ENCODE assay signal across 8 cellular contexts in genomic region chr1:197200468-197200899, GRCh38. TPM values are rescaled to one million over a fixed set of nuclear protein-coding genes. Genes with fewer than 3 reads are reported as not detected.
DNase-seq lines count a peak whose midpoint lies in the region; ATAC-seq, FAIRE-seq and TF ChIP-seq lines count a peak whose summit lies in the region.

No MANE protein-coding gene starts in this region.

- peak overlapping the region; percentile 80 for H2BK5ac ChIP-seq in H1 (ENCODE audit: low read depth, low read length)

- H3K27me3 Mint-ChIP-seq in CD14-positive monocyte (ENCODE audit: low read depth in 3 of 3) = no peaks in the 10 kb centered on the region

- H3K23ac ChIP-seq in H1 (ENCODE audit: insufficient read length) = no peak overlapping the region

- no peak for FAIRE-seq in H1 (lab: Jason Lieb, UNC)

- H2BK12ac ChIP-seq in H1 (ENCODE audit: low read depth, low read length) = no peak overlapping the region

- ATAC-seq in HG03442 (IDR thresholded peaks at IDR 0.05; ENCODE audit: unreplicated experiment) (no peak), GM19395 (IDR thresholded peaks at IDR 0.05; ENCODE audit: unreplicated experiment) (no peak)

- DNase-seq in CD14-positive monocyte (ENCODE audit: low spot score) = no peak
- DNase-seq in GM23248 = peak; percentile 61
- DNase-seq in SK-N-SH = no peak
- DNase-seq in H1 (ENCODE audit: low read depth in 1 of 2, low spot score in 2 of 2) = no peak
- no peak for DNase-seq in SIG-M5 (lab: John Stamatoyannopoulos, UW)

- no peaks in the 10 kb centered on the region for H3K9me2 ChIP-seq in GM23248 (ENCODE audit: insufficient read depth)
- no peaks in the 10 kb centered on the region for H3K9me2 ChIP-seq in SK-N-SH

- H3K4me3 ChIP-seq in GM23248 = peak overlapping the region; percentile 85
- H3K4me3 ChIP-seq in SK-N-SH (ENCODE audit: low read depth in 2 of 2, low read length in 1 of 2) = peak overlapping the region; percentile 88 to 94
- H3K4me3 ChIP-seq in H1 (ENCODE audit: extremely low read depth in 1 of 4, insufficient read depth in 2 of 4, low read depth in 3 of 4, low read length in 4 of 4) = peak overlapping the region; percentile 86 to 95 (median 88)
- peak overlapping the region; percentile 84 to 94 for H3K4me3 ChIP-seq in muscle layer of colon (ENCODE audit: low read depth in 1 of 2, low read length in 2 of 2)

- H3K4me1 Mint-ChIP-seq in CD14-positive monocyte = peaks cover 58% of the 10 kb centered on the region

- no peak for TF ChIP-seq POLR2A in H1 (IDR thresholded peaks at IDR 0.05; ENCODE audit: control extremely low read depth in 1 of 2, low read depth in 2 of 2, low read length in 2 of 2)

- WGBS in GM23248 (ENCODE audit: low coverage in 1 of 2, low lambda C conversion rate in 2 of 2, missing lambda C conversion rate in 2 of 2), 2 experiments = 1 to 2% methylated on average over 12 of the region's 12 CpGs
- WGBS in SK-N-SH (ENCODE audit: low lambda C conversion rate) = 3% methylated on average over 12 of the region's 12 CpGs
- WGBS in H1 (ENCODE audit: extremely low coverage in 1 of 2, insufficient coverage in 1 of 2, insufficient read length in 1 of 2, insufficient replicate concordance in 2 of 2, low coverage in 1 of 2, low lambda C conversion rate in 2 of 2, missing lambda C conversion rate in 1 of 2), 2 experiments = 8% methylated on average over 12 of the region's 12 CpGs; no CpG with 5 or more reads in 1 of the 2 experiments

- no peak overlapping the region for H2BK15ac ChIP-seq in H1 (ENCODE audit: low read length)

- H3K9me3 Mint-ChIP-seq in CD14-positive monocyte = no peaks in the 10 kb centered on the region

- CTCF ChIA-PET in SK-N-SH (lab: Yijun Ruan, JAX) = interaction anchor here (1.8 kb wide), 1 partner anchor 10 kb away, joined by 9 read pairs; no protein-coding TSS in a partner anchor
- CTCF ChIA-PET in H1 (lab: Charles Lee; ENCODE audit: partially characterized antibody) = no interaction called here

- H3K4me2 ChIP-seq in GM23248 (ENCODE audit: unreplicated experiment) (peak overlapping the region; percentile 95), SK-N-SH (peak overlapping the region; percentile 84), H1 (ENCODE audit: insufficient read depth in 1 of 2, low read depth in 2 of 2, low read length in 2 of 2) (peak overlapping the region; percentile 85 to 92)

- POLR2A ChIA-PET in SK-N-SH (lab: Yijun Ruan, JAX) (no interaction called here), H1 (lab: Charles Lee; ENCODE audit: partially characterized antibody) (interaction anchor here (0.6 kb wide), 1 partner anchor 69 kb away, joined by 3 read pairs; no protein-coding TSS in a partner anchor)

- H3K36me3 ChIP-seq in GM23248 (ENCODE audit: low read depth) (no peaks in the 10 kb centered on the region), SK-N-SH (replicated peaks in 1 of 2; ENCODE audit: control insufficient read depth in 1 of 2, insufficient read depth in 2 of 2, low read length in 1 of 2) (peaks cover 0 to 7% of the 10 kb centered on the region in 2 experiments), H1 (ENCODE audit: control insufficient read depth in 2 of 4, insufficient read depth in 4 of 4, low read length in 3 of 4) (no peaks in the 10 kb centered on the region), muscle layer of colon (ENCODE audit: insufficient read depth, low read length) (no peaks in the 10 kb centered on the region)

- H3K18ac ChIP-seq in H1 (ENCODE audit: extremely low read depth, low read length) = no peak overlapping the region; the same call in 1 of the 2 replicates

- H2BK20ac ChIP-seq in H1 (ENCODE audit: low read length) = no peak overlapping the region

- peaks cover 3% of the 10 kb centered on the region; the same call in 1 of the 2 replicates for H4K20me1 ChIP-seq in GM23248 (ENCODE audit: insufficient read depth)
- H4K20me1 ChIP-seq in SK-N-SH (ENCODE audit: insufficient read depth) = no peaks in the 10 kb centered on the region
- H4K20me1 ChIP-seq in H1 (replicated peaks in 1 of 2; ENCODE audit: control insufficient read depth in 1 of 2, insufficient read depth in 2 of 2, low read length in 2 of 2) = no peaks in the 10 kb centered on the region

- H3K79me1 ChIP-seq in H1 (ENCODE audit: low read depth, low read length) = no peaks in the 10 kb centered on the region

- intact Hi-C loops in CD14-positive monocyte (cut with micrococcal nuclease) = no loop called here

- H3K79me2 ChIP-seq in GM23248 (ENCODE audit: insufficient read depth) = peaks cover 66% of the 10 kb centered on the region
- peaks cover 62% of the 10 kb centered on the region for H3K79me2 ChIP-seq in SK-N-SH (ENCODE audit: insufficient read depth)
- H3K79me2 ChIP-seq in H1 (ENCODE audit: control insufficient read depth in 1 of 2, insufficient read depth in 2 of 2, low read length in 2 of 2) = peaks cover 0 to 51% of the 10 kb centered on the region in 2 experiments; a peak in 2 of 4 replicates

- peak overlapping the region; percentile 47 for H3K56ac ChIP-seq in H1 (replicated peaks; ENCODE audit: insufficient read length, low read depth, low read length)

- no peaks in the 10 kb centered on the region for H3K27me3 ChIP-seq in GM23248 (replicated peaks; ENCODE audit: insufficient read depth)
- H3K27me3 ChIP-seq in SK-N-SH (ENCODE audit: insufficient read depth) = no peaks in the 10 kb centered on the region
- H3K27me3 ChIP-seq in H1 (replicated peaks in 1 of 4; ENCODE audit: control insufficient read depth in 3 of 4, extremely low read depth in 1 of 4, insufficient read depth in 3 of 4, low read length in 3 of 4) = no peaks in the 10 kb centered on the region
- H3K27me3 ChIP-seq in muscle layer of colon (ENCODE audit: control insufficient read depth in 1 of 2, insufficient read depth in 2 of 2, low read length in 2 of 2) = no peaks in the 10 kb centered on the region

- H4K8ac ChIP-seq in H1 (ENCODE audit: extremely low read depth, insufficient read depth, low read length) = peak overlapping the region; percentile 81

- H3K36me3 Mint-ChIP-seq in CD14-positive monocyte = peaks cover 0 to 7% of the 10 kb centered on the region in 2 donors

- H3K14ac ChIP-seq in H1 (ENCODE audit: insufficient read length) = no peak overlapping the region

- H2AK5ac ChIP-seq in H1 (ENCODE audit: low read depth, low read length) = no peak overlapping the region

- H3F3A ChIP-seq in GM23248 (ENCODE audit: insufficient read depth) = peaks cover 26% of the 10 kb centered on the region
- peaks cover 9% of the 10 kb centered on the region for H3F3A ChIP-seq in SK-N-SH (replicated peaks; ENCODE audit: insufficient read depth)

- H3K27ac Mint-ChIP-seq in CD14-positive monocyte = peak overlapping the region; percentile 92 to 97 (median 95)

- TF ChIP-seq RAD21 in SK-N-SH (IDR thresholded peaks at IDR 0.05; ENCODE audit: low read length) (no peak), H1 (IDR thresholded peaks at IDR 0.05 in 1 of 2, conservative IDR thresholded peaks at IDR 0.05 in 1 of 2; ENCODE audit: low read depth in 2 of 2, low read length in 2 of 2) (no peak)

- no peak for TF ChIP-seq CTCF in CD14-positive monocyte (IDR thresholded peaks at IDR 0.05)
- TF ChIP-seq CTCF in SK-N-SH (IDR thresholded peaks at IDR 0.05) = no peak
- TF ChIP-seq CTCF in H1 (IDR thresholded peaks at IDR 0.05; ENCODE audit: control extremely low read depth in 1 of 3, insufficient read depth in 1 of 3, low read depth in 1 of 3, low read length in 3 of 3) = no peak

- H3K4me3 Mint-ChIP-seq in CD14-positive monocyte = peak overlapping the region; percentile 97 to 99

- H3K4ac ChIP-seq in H1 (replicated peaks; ENCODE audit: insufficient read length, low read depth, low read length) = no peak overlapping the region

- peak overlapping the region; percentile 90 for H3K27ac ChIP-seq in GM23248
- peak overlapping the region; percentile 94 to 98 for H3K27ac ChIP-seq in SK-N-SH (ENCODE audit: low read depth in 2 of 2, low read length in 1 of 2)
- H3K27ac ChIP-seq in H1 (ENCODE audit: low read depth, low read length) = peak overlapping the region; percentile 69
- H3K27ac ChIP-seq in muscle layer of colon (ENCODE audit: low read depth, low read length) = peak overlapping the region; percentile 91

- H4K5ac ChIP-seq in H1 (ENCODE audit: insufficient read length, low read depth, low read length) = peak overlapping the region; percentile 63

- TF ChIP-seq EP300 in SK-N-SH (IDR thresholded peaks at IDR 0.05; ENCODE audit: borderline replicate concordance in 1 of 2, low read depth in 1 of 2, low read length in 1 of 2) (no peak), H1 (IDR thresholded peaks at IDR 0.05; ENCODE audit: borderline replicate concordance in 1 of 2, low read depth in 2 of 2, low read length in 2 of 2) (no peak)

- no peak overlapping the region for H4K91ac ChIP-seq in H1 (replicated peaks; ENCODE audit: insufficient read length, low read length)

- H2BK120ac ChIP-seq in H1 (replicated peaks; ENCODE audit: low read depth, low read length) = no peak overlapping the region

- peaks cover 34% of the 10 kb centered on the region for H3K4me1 ChIP-seq in GM23248 (ENCODE audit: insufficient read depth)
- peaks cover 20 to 25% of the 10 kb centered on the region in 2 experiments; a peak in 2 of 4 replicates for H3K4me1 ChIP-seq in SK-N-SH (ENCODE audit: control insufficient read depth in 1 of 2, insufficient read depth in 2 of 2, low read depth in 1 of 2, low read length in 1 of 2)
- H3K4me1 ChIP-seq in H1 (replicated peaks in 1 of 4; ENCODE audit: control insufficient read depth in 3 of 4, insufficient read depth in 4 of 4, low read length in 3 of 4) = peaks cover 0 to 6% (median 1%) of the 10 kb centered on the region in 4 experiments; a peak in 1 of 7 replicates
- H3K4me1 ChIP-seq in muscle layer of colon (ENCODE audit: insufficient read depth, low read length) = peaks cover 16% of the 10 kb centered on the region

- in situ Hi-C loops in GM23248 (cut with MboI) = no loop called here

- H3K9ac ChIP-seq in GM23248 (peak overlapping the region; percentile 95), SK-N-SH (peak overlapping the region; percentile 93), H1 (replicated peaks in 1 of 4; ENCODE audit: extremely low read depth in 1 of 4, low read depth in 3 of 4, low read length in 3 of 4) (peak overlapping the region; percentile 35 to 82 (median 72)), muscle layer of colon (ENCODE audit: low read length) (peak overlapping the region; percentile 88)

- H2AFZ ChIP-seq in GM23248 = peak overlapping the region; percentile 83
- peak overlapping the region; percentile 64 for H2AFZ ChIP-seq in SK-N-SH (ENCODE audit: low read depth)
- peak overlapping the region; percentile 96 for H2AFZ ChIP-seq in H1 (ENCODE audit: low read length)

- H3K23me2 ChIP-seq in H1 (ENCODE audit: low read depth, low read length) = no peaks in the 10 kb centered on the region; the same call in 1 of the 2 replicates

- no peaks in the 10 kb centered on the region for H3K9me3 ChIP-seq in GM23248 (ENCODE audit: low read depth)
- no peaks in the 10 kb centered on the region for H3K9me3 ChIP-seq in SK-N-SH
- H3K9me3 ChIP-seq in H1 (ENCODE audit: insufficient read depth in 2 of 2, low read depth in 1 of 2, low read length in 1 of 2) = no peaks in the 10 kb centered on the region
- no peaks in the 10 kb centered on the region for H3K9me3 ChIP-seq in muscle layer of colon (ENCODE audit: low read length)

RNA-seq across cellular contexts. Expression of gene ZBTB41, which starts 0.6 kb away (rescaled TPM):
- polyA plus RNA-seq in CD14-positive monocyte = 1 to 10 TPM in 1 of 2 donors, under 1 TPM in 1; 0.95 to 1.3 TPM
- total RNA-seq in GM23248 (2014; rRNA removed; shearing (Covaris generic)) = 13.7 and 14.6 TPM in 2 replicates
- 4.8 and 4.9 TPM in 2 replicates for polyA plus RNA-seq in GM23248 (2016; fragmentation: Nextera tagmentation; extraction: Ambion mirVana)
- polyA plus RNA-seq in SK-N-SH (2012; rRNA removed) = 1.1 and 1.6 TPM in 2 replicates
- polyA plus RNA-seq in SK-N-SH (2012; cell fraction: cytosol; rRNA removed) = 2.1 and 2.4 TPM in 2 replicates
- 1.1 and 2.6 TPM in 2 replicates for polyA plus RNA-seq in SK-N-SH (2012; cell fraction: nucleus; rRNA removed)
- 5.6 TPM in 2 replicates for total RNA-seq in H1 (2021; fragmentation: NEBNext Ultra II Directional; extraction: Animal tissue kit (Norgen Biotek cat#: 25700))
- polyA plus RNA-seq in H1 (2011; rRNA removed) = 0.46 and 0.63 TPM in 2 replicates
- polyA plus RNA-seq in H1 (2011; cell fraction: cytosol; rRNA removed) = 0.88 TPM
- polyA plus RNA-seq in H1 (2011; cell fraction: nucleus; rRNA removed) = 1.5 TPM
- polyA plus RNA-seq in H1 (2012, experiment 1 of 2) = 0.71 to 1.8 TPM (median 0.94 TPM) in 4 replicates
- polyA plus RNA-seq in H1 (2012, experiment 2 of 2) = 0.12 TPM
- polyA plus RNA-seq in H1 (2013, experiment 1 of 2) = 2.0 TPM
- 1.6 TPM for polyA plus RNA-seq in H1 (2013, experiment 2 of 2)
- polyA minus RNA-seq in H1 (2011; rRNA and poly(A)+ RNA removed) = 7.4 and 12.2 TPM in 2 replicates
- 2.6 TPM for polyA minus RNA-seq in H1 (2011; cell fraction: cytosol; rRNA and poly(A)+ RNA removed)
- polyA minus RNA-seq in H1 (2011; cell fraction: nucleus; rRNA and poly(A)+ RNA removed) = 16.0 TPM

RNA-seq across cellular contexts. Expression of gene ASPM, which starts 54.0 kb away (rescaled TPM):
- polyA plus RNA-seq in CD14-positive monocyte (under 1 TPM; 0.05 to 0.08 TPM), GM23248 (2016; fragmentation: Nextera tagmentation; extraction: Ambion mirVana) (6.1 and 7.3 TPM in 2 replicates), SK-N-SH (2012; rRNA removed) (3.0 and 3.3 TPM in 2 replicates), H1 (2011; rRNA removed) (3.3 and 5.1 TPM in 2 replicates)
- 17.2 and 21.4 TPM in 2 replicates for total RNA-seq in GM23248 (2014; rRNA removed; shearing (Covaris generic))
- polyA plus RNA-seq in SK-N-SH (2012; cell fraction: cytosol; rRNA removed) = 3.2 and 3.7 TPM in 2 replicates
- 3.6 and 7.4 TPM in 2 replicates for polyA plus RNA-seq in SK-N-SH (2012; cell fraction: nucleus; rRNA removed)
- 48.8 and 50.3 TPM in 2 replicates for total RNA-seq in H1 (2021; fragmentation: NEBNext Ultra II Directional; extraction: Animal tissue kit (Norgen Biotek cat#: 25700))
- polyA plus RNA-seq in H1 (2011; cell fraction: cytosol; rRNA removed) = 8.3 TPM
- 6.5 TPM for polyA plus RNA-seq in H1 (2011; cell fraction: nucleus; rRNA removed)
- 9.4 to 25.1 TPM (median 13.7 TPM) in 4 replicates for polyA plus RNA-seq in H1 (2012, experiment 1 of 2)
- 1.2 TPM for polyA plus RNA-seq in H1 (2012, experiment 2 of 2)
- polyA plus RNA-seq in H1 (2013, experiment 1 of 2) = 45.8 TPM
- 39.0 TPM for polyA plus RNA-seq in H1 (2013, experiment 2 of 2)
- 20.2 and 28.9 TPM in 2 replicates for polyA minus RNA-seq in H1 (2011; rRNA and poly(A)+ RNA removed)
- 21.5 TPM for polyA minus RNA-seq in H1 (2011; cell fraction: cytosol; rRNA and poly(A)+ RNA removed)
- 54.4 TPM for polyA minus RNA-seq in H1 (2011; cell fraction: nucleus; rRNA and poly(A)+ RNA removed)
